In the genomic region with DNA sequence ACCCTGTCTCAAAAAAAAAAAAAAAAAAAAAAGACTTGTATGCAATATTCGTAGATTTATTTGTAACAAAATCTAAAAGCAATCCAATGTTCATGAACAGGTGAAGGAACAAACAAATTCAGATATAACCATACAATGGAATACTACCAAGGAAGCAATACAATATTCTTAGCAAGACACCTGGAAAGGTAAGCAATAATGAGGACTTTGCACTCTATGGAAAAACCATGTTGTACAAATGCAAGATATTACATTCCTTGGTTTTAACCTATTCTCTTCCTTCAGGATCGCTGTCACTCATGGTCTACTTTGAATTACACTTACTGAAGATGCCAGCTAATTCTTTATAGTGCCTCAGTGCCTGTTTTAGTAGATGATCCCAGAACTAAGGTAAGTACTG, we compare ENCODE assay signal across 36 cellular contexts. TPM values are rescaled to one million over a fixed set of nuclear protein-coding genes. Genes with fewer than 3 reads are reported as not detected.
"Had no signal": no experiment of that assay in that cellular context is flagged by ENCODE, and none has a peak within 500 bp of the region (broad histone marks: within the 10 kb centered on the region; RNA-seq: fewer than 3 reads in every experiment).

No MANE protein-coding gene starts in this region.

- FAIRE-seq: bronchial epithelial cell, colon had no signal

- H3K4me3 ChIP-seq: ascending aorta, esophagus squamous epithelium, gastroesophageal sphincter had no signal

- H3K27me3 Mint-ChIP-seq: activated CD4-positive, alpha-beta memory T cell treated with anti-CD3 and anti-CD28 coated beads for 36 hours; activated CD4-positive, alpha-beta T cell treated with anti-CD3 and anti-CD28 coated beads, Interleukin-2, amount 10 ng/mL, durations not matched to agents 24 days and 14 days; activated CD8-positive, alpha-beta memory T cell treated with anti-CD3 and anti-CD28 coated beads, Interleukin-2, amount 10 ng/mL, durations not matched to agents 7 days and 5 days; activated naive CD4-positive, alpha-beta T cell treated with anti-CD3 and anti-CD28 coated beads, Interleukin-2, amount 50 U/mL, for 24 hours; activated naive CD8-positive, alpha-beta T cell treated with anti-CD3 and anti-CD28 coated beads for 36 hours; central memory CD8-positive, alpha-beta T cell had no signal

- H3K27ac Mint-ChIP-seq: activated CD4-positive, alpha-beta memory T cell treated with anti-CD3 and anti-CD28 coated beads for 36 hours; activated CD4-positive, alpha-beta T cell treated with anti-CD3 and anti-CD28 coated beads for 36 hours; activated CD4-positive, alpha-beta T cell treated with anti-CD3 and anti-CD28 coated beads, Interleukin-2, amount 10 ng/mL, durations not matched to agents 24 days and 14 days; activated CD8-positive, alpha-beta memory T cell treated with anti-CD3 and anti-CD28 coated beads, Interleukin-2, amount 10 ng/mL, durations not matched to agents 7 days and 5 days; activated CD8-positive, alpha-beta T cell treated with anti-CD3 and anti-CD28 coated beads, Interleukin-2, amount 10 ng/mL, durations not matched to agents 7 days and 5 days; activated naive CD4-positive, alpha-beta T cell treated with anti-CD3 and anti-CD28 coated beads for 36 hours; activated naive CD4-positive, alpha-beta T cell treated with anti-CD3 and anti-CD28 coated beads, Interleukin-2, amount 50 U/mL, for 24 hours; activated naive CD8-positive, alpha-beta T cell treated with anti-CD3 and anti-CD28 coated beads for 36 hours; activated T-helper 1 cell treated with anti-CD3 and anti-CD28 coated beads, Interleukin-12 subunit alpha, Interleukin-12 subunit beta, Interleukin-2, Interleukin-4 antibody, amounts not matched to agents 30 ng/mL and 10 ng/mL and 1 ng/mL, durations not matched to agents 14 hours and 24 hours and 36 hours; activated T-helper 2 cell treated with anti-CD3 and anti-CD28 coated beads, Interferon-gamma antibody, Interleukin-2, Interleukin-4, amounts not matched to agents 10 μg/mL and 5 μg/mL and 100 μg/mL, durations not matched to agents 14 hours and 24 hours and 36 hours; effector memory CD8-positive, alpha-beta T cell; T-helper 17 cell; T-helper 2 cell treated with Interferon-gamma antibody and Interleukin-4, amounts not matched to agents 5 μg/mL and 100 μg/mL, for 36 hours had no signal

- ATAC-seq: activated CD4-positive, alpha-beta T cell treated with anti-CD3 and anti-CD28 coated beads for 36 hours; activated CD8-positive, alpha-beta memory T cell treated with anti-CD3 and anti-CD28 coated beads, Interleukin-2, amount 10 ng/mL, durations not matched to agents 7 days and 5 days; activated CD8-positive, alpha-beta T cell treated with anti-CD3 and anti-CD28 coated beads, Interleukin-2, amount 10 ng/mL, durations not matched to agents 7 days and 5 days; effector memory CD8-positive, alpha-beta T cell; gastroesophageal sphincter; T-helper 17 cell had no signal

- DNase-seq: activated CD4-positive, alpha-beta memory T cell treated with anti-CD3 and anti-CD28 coated beads for 36 hours; activated CD4-positive, alpha-beta T cell treated with anti-CD3 and anti-CD28 coated beads for 36 hours; activated CD4-positive, alpha-beta T cell treated with anti-CD3 and anti-CD28 coated beads, Interleukin-2, amount 10 ng/mL, durations not matched to agents 24 days and 14 days; activated CD4-positive, CD25-positive, alpha-beta regulatory T cell; activated CD4-positive, CD25-positive, alpha-beta regulatory T cell treated with anti-CD3 and anti-CD28 coated beads, Interleukin-2, amount 50 U/mL, for 72 hours; activated CD8-positive, alpha-beta memory T cell treated with anti-CD3 and anti-CD28 coated beads, Interleukin-2, amount 10 ng/mL, durations not matched to agents 7 days and 5 days; activated CD8-positive, alpha-beta memory T cell treated with anti-CD3 and anti-CD28 coated beads, Interleukin-2, amount 50 U/mL, for 4 hours; activated CD8-positive, alpha-beta T cell treated with anti-CD3 and anti-CD28 coated beads, Interleukin-2, amount 10 ng/mL, durations not matched to agents 7 days and 5 days; activated effector memory CD4-positive, alpha-beta T cell treated with anti-CD3 and anti-CD28 coated beads, Interleukin-2, amount 50 U/mL, for 16 hours; activated naive CD4-positive, alpha-beta T cell treated with anti-CD3 and anti-CD28 coated beads for 36 hours; activated naive CD8-positive, alpha-beta T cell treated with anti-CD3 and anti-CD28 coated beads for 36 hours; activated T-cell treated with anti-CD3 and anti-CD28 coated beads, Interleukin-2, amount 50 U/mL, for 1 hour; activated T-cell treated with anti-CD3 and anti-CD28 coated beads, Interleukin-2, amount 50 U/mL, for 48 hours; brain microvascular endothelial cell; cortex of kidney; dermis blood vessel endothelial cell; effector CD4-positive, alpha-beta T cell; effector memory CD8-positive, alpha-beta T cell; esophagus squamous epithelium; foreskin melanocyte; T-helper 1 cell; T-helper 17 cell; T1000 had no signal

- H3K9me3 Mint-ChIP-seq: activated CD4-positive, alpha-beta memory T cell treated with anti-CD3 and anti-CD28 coated beads for 36 hours; activated CD4-positive, alpha-beta T cell treated with anti-CD3 and anti-CD28 coated beads, Interleukin-2, amount 10 ng/mL, durations not matched to agents 24 days and 14 days; activated naive CD4-positive, alpha-beta T cell treated with anti-CD3 and anti-CD28 coated beads, Interleukin-2, amount 50 U/mL, for 24 hours; activated naive CD8-positive, alpha-beta T cell treated with anti-CD3 and anti-CD28 coated beads for 36 hours; activated T-helper 1 cell treated with anti-CD3 and anti-CD28 coated beads, Interleukin-12 subunit alpha, Interleukin-12 subunit beta, Interleukin-2, Interleukin-4 antibody, amounts not matched to agents 30 ng/mL and 10 ng/mL and 1 ng/mL, durations not matched to agents 14 hours and 24 hours and 36 hours; activated T-helper 2 cell treated with anti-CD3 and anti-CD28 coated beads, Interferon-gamma antibody, Interleukin-2, Interleukin-4, amounts not matched to agents 10 μg/mL and 5 μg/mL and 100 μg/mL, durations not matched to agents 14 hours and 24 hours and 36 hours; central memory CD8-positive, alpha-beta T cell; effector memory CD8-positive, alpha-beta T cell; T-helper 2 cell treated with Interferon-gamma antibody and Interleukin-4, amounts not matched to agents 5 μg/mL and 100 μg/mL, for 36 hours had no signal

- H3K36me3 Mint-ChIP-seq: activated CD4-positive, alpha-beta memory T cell treated with anti-CD3 and anti-CD28 coated beads for 36 hours; activated CD8-positive, alpha-beta memory T cell treated with anti-CD3 and anti-CD28 coated beads, Interleukin-2, amount 10 ng/mL, durations not matched to agents 7 days and 5 days; activated naive CD4-positive, alpha-beta T cell treated with anti-CD3 and anti-CD28 coated beads, Interleukin-2, amount 50 U/mL, for 24 hours; activated naive CD8-positive, alpha-beta T cell treated with anti-CD3 and anti-CD28 coated beads for 36 hours had no signal

- H3K27ac ChIP-seq: ascending aorta, brain microvascular endothelial cell, esophagus squamous epithelium, gastroesophageal sphincter had no signal

- H3K36me3 ChIP-seq: ascending aorta, brain microvascular endothelial cell, esophagus squamous epithelium, gastroesophageal sphincter had no signal

- H3K4me1 ChIP-seq: ascending aorta had no signal

- H3K4me3 Mint-ChIP-seq: activated CD4-positive, alpha-beta memory T cell treated with anti-CD3 and anti-CD28 coated beads for 36 hours; activated CD4-positive, alpha-beta T cell treated with anti-CD3 and anti-CD28 coated beads for 36 hours; activated CD4-positive, alpha-beta T cell treated with anti-CD3 and anti-CD28 coated beads, Interleukin-2, amount 10 ng/mL, durations not matched to agents 24 days and 14 days; activated CD8-positive, alpha-beta memory T cell treated with anti-CD3 and anti-CD28 coated beads, Interleukin-2, amount 10 ng/mL, durations not matched to agents 7 days and 5 days; activated CD8-positive, alpha-beta T cell treated with anti-CD3 and anti-CD28 coated beads, Interleukin-2, amount 10 ng/mL, durations not matched to agents 7 days and 5 days; activated naive CD4-positive, alpha-beta T cell treated with anti-CD3 and anti-CD28 coated beads for 36 hours; activated naive CD4-positive, alpha-beta T cell treated with anti-CD3 and anti-CD28 coated beads, Interleukin-2, amount 50 U/mL, for 24 hours; activated naive CD8-positive, alpha-beta T cell treated with anti-CD3 and anti-CD28 coated beads for 36 hours; activated T-helper 1 cell treated with anti-CD3 and anti-CD28 coated beads, Interleukin-12 subunit alpha, Interleukin-12 subunit beta, Interleukin-2, Interleukin-4 antibody, amounts not matched to agents 30 ng/mL and 10 ng/mL and 1 ng/mL, durations not matched to agents 14 hours and 24 hours and 36 hours; central memory CD8-positive, alpha-beta T cell; effector memory CD8-positive, alpha-beta T cell; T-helper 17 cell; T-helper 2 cell treated with Interferon-gamma antibody and Interleukin-4, amounts not matched to agents 5 μg/mL and 100 μg/mL, for 36 hours had no signal

- H3K4me1 Mint-ChIP-seq: activated CD4-positive, alpha-beta T cell treated with anti-CD3 and anti-CD28 coated beads for 36 hours; activated CD4-positive, alpha-beta T cell treated with anti-CD3 and anti-CD28 coated beads, Interleukin-2, amount 10 ng/mL, durations not matched to agents 24 days and 14 days; activated CD8-positive, alpha-beta memory T cell treated with anti-CD3 and anti-CD28 coated beads, Interleukin-2, amount 10 ng/mL, durations not matched to agents 7 days and 5 days; activated naive CD4-positive, alpha-beta T cell treated with anti-CD3 and anti-CD28 coated beads, Interleukin-2, amount 50 U/mL, for 24 hours; activated naive CD8-positive, alpha-beta T cell treated with anti-CD3 and anti-CD28 coated beads for 36 hours; central memory CD8-positive, alpha-beta T cell; T-helper 17 cell had no signal

- H3K27me3 ChIP-seq: ascending aorta, brain microvascular endothelial cell, esophagus squamous epithelium, gastroesophageal sphincter had no signal

- H3K9me3 ChIP-seq: ascending aorta, esophagus squamous epithelium, gastroesophageal sphincter had no signal

RNA-seq across cellular contexts. Expression of a gene that starts 14.7 kb away (rescaled TPM):
- total RNA-seq: activated CD4-positive, alpha-beta memory T cell treated with anti-CD3 and anti-CD28 coated beads for 36 hours; activated CD4-positive, alpha-beta T cell treated with anti-CD3 and anti-CD28 coated beads for 36 hours; activated CD4-positive, alpha-beta T cell treated with anti-CD3 and anti-CD28 coated beads, Interleukin-2, amount 10 ng/mL, durations not matched to agents 24 days and 14 days; activated CD8-positive, alpha-beta memory T cell treated with anti-CD3 and anti-CD28 coated beads for 36 hours; activated CD8-positive, alpha-beta memory T cell treated with anti-CD3 and anti-CD28 coated beads, Interleukin-2, amount 10 ng/mL, durations not matched to agents 7 days and 5 days; activated CD8-positive, alpha-beta T cell treated with anti-CD3 and anti-CD28 coated beads, Interleukin-2, amount 10 ng/mL, durations not matched to agents 7 days and 5 days; activated naive CD4-positive, alpha-beta T cell treated with anti-CD3 and anti-CD28 coated beads for 36 hours; activated naive CD8-positive, alpha-beta T cell treated with anti-CD3 and anti-CD28 coated beads for 36 hours; activated T-helper 1 cell treated with anti-CD3 and anti-CD28 coated beads, Interleukin-12 subunit alpha, Interleukin-12 subunit beta, Interleukin-2, Interleukin-4 antibody, amounts not matched to agents 30 ng/mL and 10 ng/mL and 1 ng/mL, durations not matched to agents 14 hours and 24 hours and 36 hours; activated T-helper 2 cell treated with anti-CD3 and anti-CD28 coated beads, Interferon-gamma antibody, Interleukin-2, Interleukin-4, amounts not matched to agents 10 μg/mL and 5 μg/mL and 100 μg/mL, durations not matched to agents 14 hours and 24 hours and 36 hours; ascending aorta; cardiac septum; fibroblast of lung; glomerular endothelial cell; T-helper 17 cell had no signal
- polyA plus RNA-seq: fibroblast of lung had no signal
